32 cellular contexts compared by ENCODE assay signal in genomic region chr20:3051385-3052019, GRCh38. TPM values are rescaled to one million over a fixed set of nuclear protein-coding genes. Genes with fewer than 3 reads are reported as not detected.
DNase-seq lines count a peak whose midpoint lies in the region; ATAC-seq, FAIRE-seq and TF ChIP-seq lines count a peak whose summit lies in the region.
"Had no signal": no experiment of that assay in that cellular context is flagged by ENCODE, and none has a peak within 500 bp of the region (broad histone marks: within the 10 kb centered on the region; RNA-seq: fewer than 3 reads in every experiment).

No MANE protein-coding gene starts in this region.

- TF ChIP-seq POLR2A in HepG2 (IDR thresholded peaks at IDR 0.05; ENCODE audit: insufficient read depth in 1 of 2, low read depth in 2 of 2, low read length in 2 of 2) = no peak
- TF ChIP-seq POLR2A in right lobe of liver (IDR thresholded peaks at IDR 0.05) = no peak

- H3K9me3 Mint-ChIP-seq in activated CD8-positive, alpha-beta T cell treated with anti-CD3 and anti-CD28 coated beads for 36 hours = no peaks in the 10 kb centered on the region
- no peaks in the 10 kb centered on the region for H3K9me3 Mint-ChIP-seq in type B pancreatic cell
- H3K9me3 Mint-ChIP-seq in HFFc6 = no peaks in the 10 kb centered on the region
- H3K9me3 Mint-ChIP-seq: activated naive CD4-positive, alpha-beta T cell treated with anti-CD3 and anti-CD28 coated beads, Interleukin-2, amount 10 ng/mL, durations not matched to agents 7 days and 5 days; activated T-cell treated with anti-CD3 and anti-CD28 coated beads, Interleukin-2, amount 50 U/mL, for 4 hours; CD4-positive, CD25-positive, alpha-beta regulatory T cell; naive B cell; stimulated activated naive CD8-positive, alpha-beta T cell treated with anti-CD3 and anti-CD28 coated beads, Interleukin-15, Interleukin-2, amounts not matched to agents 100 ng/mL and 50 ng/mL, for 24 hours had no signal

- no peak for TF ChIP-seq EP300 in HepG2 (IDR thresholded peaks at IDR 0.05; ENCODE audit: low read depth in 2 of 2, low read length in 2 of 2)
- no peak for TF ChIP-seq EP300 in HepG2 (CRISPR knock-in tag; IDR thresholded peaks at IDR 0.05; ENCODE audit: borderline replicate concordance)

- H2AFZ ChIP-seq in HepG2 (ENCODE audit: low read length) = no peak overlapping the region

- H3K36me3 ChIP-seq in HepG2 (replicated peaks in 1 of 2; ENCODE audit: control insufficient read depth in 1 of 2, insufficient read depth in 2 of 2, low read length in 2 of 2) (peaks cover 18 to 29% of the 10 kb centered on the region in 2 experiments), right lobe of liver (peaks cover 0 to 26% (median 12%) of the 10 kb centered on the region in 4 donors)

- H3K27me3 Mint-ChIP-seq in activated CD8-positive, alpha-beta T cell treated with anti-CD3 and anti-CD28 coated beads for 36 hours = no peaks in the 10 kb centered on the region
- H3K27me3 Mint-ChIP-seq in type B pancreatic cell (no peaks in the 10 kb centered on the region), HFFc6 (ENCODE audit: insufficient read depth) (peaks cover 7% of the 10 kb centered on the region)
- H3K27me3 Mint-ChIP-seq: activated naive CD4-positive, alpha-beta T cell treated with anti-CD3 and anti-CD28 coated beads, Interleukin-2, amount 10 ng/mL, durations not matched to agents 7 days and 5 days; CD4-positive, CD25-positive, alpha-beta regulatory T cell; naive B cell; stimulated activated naive CD8-positive, alpha-beta T cell treated with anti-CD3 and anti-CD28 coated beads, Interleukin-15, Interleukin-2, amounts not matched to agents 100 ng/mL and 50 ng/mL, for 24 hours had no signal

- TF ChIP-seq CTCF in HepG2 (CRISPR knock-in tag; IDR thresholded peaks at IDR 0.05) (no peak), right lobe of liver (IDR thresholded peaks at IDR 0.05) (peak in 1 of 4 donors; percentile 9), type B pancreatic cell (conservative IDR thresholded peaks at IDR 0.05) (peak; percentile 27), HFFc6 (IDR thresholded peaks at IDR 0.05) (no peak)
- no peak for TF ChIP-seq CTCF in activated CD8-positive, alpha-beta T cell treated with anti-CD3 and anti-CD28 coated beads for 36 hours (IDR thresholded peaks at IDR 0.05)

- H3K4me1 Mint-ChIP-seq in activated CD8-positive, alpha-beta T cell treated with anti-CD3 and anti-CD28 coated beads for 36 hours (ENCODE audit: low read depth) = peaks cover 17% of the 10 kb centered on the region
- H3K4me1 Mint-ChIP-seq in type B pancreatic cell (ENCODE audit: unreplicated experiment) (peaks cover 6% of the 10 kb centered on the region), HFFc6 (ENCODE audit: low read depth) (peaks cover 7% of the 10 kb centered on the region)

- peaks cover 14% of the 10 kb centered on the region for H3K79me2 ChIP-seq in HepG2 (ENCODE audit: insufficient read depth, low read length)

- DNase-seq in HepG2 (ENCODE audit: low spot score) (no peak), right lobe of liver (no peak), type B pancreatic cell (ENCODE audit: extremely low spot score, unreplicated experiment) (no peak), HFFc6 (no peak)
- peak; percentile 71 for DNase-seq in Jurkat, Clone E6-1 (ENCODE audit: low read depth, low spot score)
- DNase-seq in activated CD8-positive, alpha-beta T cell treated with anti-CD3 and anti-CD28 coated beads for 36 hours = no peak
- DNase-seq: activated naive CD4-positive, alpha-beta T cell treated with anti-CD3 and anti-CD28 coated beads, Interleukin-2, amount 10 ng/mL, durations not matched to agents 7 days and 5 days; activated T-cell treated with anti-CD3 and anti-CD28 coated beads, Interleukin-2, amount 50 U/mL, for 4 hours; anterior cingulate cortex; caudate nucleus; CD4-positive, CD25-positive, alpha-beta regulatory T cell; dermis blood vessel endothelial cell; DMS79 treated with DMSO at 0.1 percent for 48 hours; heart right ventricle; naive B cell; NCI-H1092 treated with DMSO at 0.1 percent for 48 hours; NCI-H2029; NCI-H446; retina; stimulated activated CD4-positive, alpha-beta T cell treated with anti-CD3 and anti-CD28 coated beads, Interleukin-4, amount 100 ng/mL, for 1 hour; tibial artery; WERI-Rb-1 had no signal

- H3K9ac ChIP-seq in HepG2 (ENCODE audit: insufficient read depth, low read depth, low read length) = no peak overlapping the region

- H3K4me3 ChIP-seq in HepG2 (replicated peaks in 1 of 3; ENCODE audit: insufficient read depth in 1 of 3, low read depth in 2 of 3, low read length in 3 of 3) (no peak overlapping the region), right lobe of liver (no peak overlapping the region)
- H3K4me3 ChIP-seq in Jurkat, Clone E6-1 (ENCODE audit: low read length) = no peak overlapping the region
- H3K4me3 ChIP-seq: heart right ventricle, K562, tibial artery had no signal

- 69% methylated on average over 7 of the region's 7 CpGs for WGBS in HepG2 (ENCODE audit: low lambda C conversion rate)
- 54% methylated on average over 6 of the region's 7 CpGs for WGBS in right lobe of liver (ENCODE audit: insufficient coverage, low coverage, low lambda C conversion rate, missing lambda C conversion rate)

- no peaks in the 10 kb centered on the region for H4K20me1 ChIP-seq in HepG2 (ENCODE audit: insufficient read depth, low read length)

- H3K27ac Mint-ChIP-seq in activated CD8-positive, alpha-beta T cell treated with anti-CD3 and anti-CD28 coated beads for 36 hours = peak overlapping the region; percentile 34
- H3K27ac Mint-ChIP-seq in type B pancreatic cell (no peak overlapping the region), HFFc6 (no peak overlapping the region)
- H3K27ac Mint-ChIP-seq: activated naive CD4-positive, alpha-beta T cell treated with anti-CD3 and anti-CD28 coated beads, Interleukin-2, amount 10 ng/mL, durations not matched to agents 7 days and 5 days; CD4-positive, CD25-positive, alpha-beta regulatory T cell; naive B cell; stimulated activated naive CD8-positive, alpha-beta T cell treated with anti-CD3 and anti-CD28 coated beads, Interleukin-15, Interleukin-2, amounts not matched to agents 100 ng/mL and 50 ng/mL, for 24 hours had no signal

- no peak overlapping the region for H3K4me3 Mint-ChIP-seq in activated CD8-positive, alpha-beta T cell treated with anti-CD3 and anti-CD28 coated beads for 36 hours
- H3K4me3 Mint-ChIP-seq in type B pancreatic cell = no peak overlapping the region
- no peak overlapping the region for H3K4me3 Mint-ChIP-seq in HFFc6
- H3K4me3 Mint-ChIP-seq: activated naive CD4-positive, alpha-beta T cell treated with anti-CD3 and anti-CD28 coated beads, Interleukin-2, amount 10 ng/mL, durations not matched to agents 7 days and 5 days; activated T-cell treated with anti-CD3 and anti-CD28 coated beads, Interleukin-2, amount 50 U/mL, for 4 hours; stimulated activated naive CD8-positive, alpha-beta T cell treated with anti-CD3 and anti-CD28 coated beads, Interleukin-15, Interleukin-2, amounts not matched to agents 100 ng/mL and 50 ng/mL, for 24 hours had no signal

- H3K27me3 ChIP-seq in HepG2 (ENCODE audit: control insufficient read depth in 1 of 2, insufficient read depth in 2 of 2, low read length in 2 of 2) (no peaks in the 10 kb centered on the region; a peak in 1 of 5 replicates), right lobe of liver (no peaks in the 10 kb centered on the region)
- H3K27me3 ChIP-seq: heart right ventricle, tibial artery had no signal

- H3K4me1 ChIP-seq in HepG2 (ENCODE audit: insufficient read depth, low read length) = peaks cover 42% of the 10 kb centered on the region
- H3K4me1 ChIP-seq in right lobe of liver = peaks cover 0 to 11% (median 2%) of the 10 kb centered on the region in 4 donors

- peaks cover 33% of the 10 kb centered on the region for H3K36me3 Mint-ChIP-seq in activated CD8-positive, alpha-beta T cell treated with anti-CD3 and anti-CD28 coated beads for 36 hours (ENCODE audit: low read depth)
- H3K36me3 Mint-ChIP-seq in type B pancreatic cell (peaks cover 14% of the 10 kb centered on the region), HFFc6 (ENCODE audit: low read depth) (peaks cover 10% of the 10 kb centered on the region)

- CTCF ChIA-PET in HepG2 (lab: Yijun Ruan, JAX; ENCODE audit: low intra/inter-chr PET ratio, low total read pairs) = interaction anchor here (4.7 kb wide), 1 partner anchor 25 kb away, joined by 61 read pairs; no protein-coding TSS in a partner anchor
- CTCF ChIA-PET in activated CD8-positive, alpha-beta T cell treated with anti-CD3 and anti-CD28 coated beads for 36 hours (lab: Charles Lee) = interaction anchor here (1.4 to 3.6 kb wide), 4 partner anchors 63 to 264 kb away, joined by 3 to 17 read pairs (median 6); no protein-coding TSS in a partner anchor

- no TSS peak for BruUV-seq in HepG2 (replicated peaks; lab: Mats Ljungman, UMichigan)

- TF ChIP-seq RAD21 in HepG2 (CRISPR knock-in tag; IDR thresholded peaks at IDR 0.05) = no peak; the same call in 1 of the 2 replicates

- in situ Hi-C loops in HepG2 (cut with HindIII; ENCODE audit: extremely low pct_ligation_motif_present, low pct_unique_long_range_greater_than_20kb) = loop anchor here (10.0 kb wide), 1 partner anchor 63 kb away; no protein-coding TSS in a partner anchor

- POLR2A ChIA-PET in HepG2 (lab: Yijun Ruan, JAX) = interaction anchor here (1.8 kb wide), 1 partner anchor 32 kb away, joined by 5 read pairs; no protein-coding TSS in a partner anchor
- POLR2A ChIA-PET in activated CD8-positive, alpha-beta T cell treated with anti-CD3 and anti-CD28 coated beads for 36 hours (lab: Charles Lee) = interaction anchor here (1.3 kb wide), 1 partner anchor 39 kb away, joined by 4 read pairs; no protein-coding TSS in a partner anchor

- H3K27ac ChIP-seq in HepG2 (ENCODE audit: extremely low read length, insufficient read depth, low read length) = peak overlapping the region; percentile 2
- no peak overlapping the region for H3K27ac ChIP-seq in right lobe of liver
- H3K27ac ChIP-seq: heart right ventricle, tibial artery, WERI-Rb-1 had no signal

- H3K4me2 ChIP-seq in HepG2 (ENCODE audit: low read depth, low read length) = no peak overlapping the region

- intact Hi-C loops in HepG2 (cut with micrococcal nuclease; ENCODE audit: unreplicated experiment) (loop anchor here (5.0 kb wide), 1 partner anchor 121 kb away; the partner anchor contains the start of gene LZTS3), right lobe of liver (cut with DNase I) (no loop called here)
- intact Hi-C loops in activated CD8-positive, alpha-beta T cell treated with anti-CD3 and anti-CD28 coated beads for 36 hours (cut with micrococcal nuclease) = no loop called here

- FAIRE-seq in HepG2 (lab: Jason Lieb, UNC) = no peak
- FAIRE-seq: endothelial cell of umbilical vein, H1, K562 had no signal

- no peaks in the 10 kb centered on the region for H3K9me3 ChIP-seq in HepG2 (ENCODE audit: low read length)
- H3K9me3 ChIP-seq in right lobe of liver = no peaks in the 10 kb centered on the region
- H3K9me3 ChIP-seq: heart right ventricle, tibial artery had no signal

- peak; percentile 62 for ATAC-seq in HepG2
- no peak for ATAC-seq in right lobe of liver
- no peak for ATAC-seq in activated CD8-positive, alpha-beta T cell treated with anti-CD3 and anti-CD28 coated beads for 36 hours
- no peak for ATAC-seq in GM21529 (IDR thresholded peaks at IDR 0.05; ENCODE audit: unreplicated experiment)
- ATAC-seq: heart right ventricle, K562, Panc1 had no signal

RNA-seq across cellular contexts. Expression of gene MRPS26, which starts 5.7 kb away (rescaled TPM):
- total RNA-seq in HepG2 (2016; rRNA removed; fragmentation: Illumina TruSeq; extraction: Trizol) (187 and 201 TPM in 2 replicates), right lobe of liver (10 to 100 TPM; 27.8 to 59.1 (median 38.0) TPM), type B pancreatic cell (ENCODE audit: low replicate concordance) (59.0 and 67.3 TPM in 2 replicates)
- total RNA-seq in HepG2 (2016; cell fraction: cytosol; rRNA removed; fragmentation: Illumina TruSeq; extraction: Trizol; ENCODE audit: low read depth) = 73.7 and 85.4 TPM in 2 replicates
- 186 and 201 TPM in 2 replicates for total RNA-seq in HepG2 (2016; cell fraction: insoluble cytoplasmic fraction; rRNA removed; fragmentation: Illumina TruSeq; extraction: Trizol)
- total RNA-seq in HepG2 (2016; cell fraction: membrane; rRNA removed; fragmentation: Illumina TruSeq; extraction: Trizol) = 110 and 125 TPM in 2 replicates
- total RNA-seq in HepG2 (2016; cell fraction: nucleus; rRNA removed; fragmentation: Illumina TruSeq; extraction: Trizol) = 63.7 and 71.2 TPM in 2 replicates
- 89.8 and 96.6 TPM in 2 replicates for polyA plus RNA-seq in HepG2 (2011; rRNA removed)
- 91.9 and 140 TPM in 2 replicates for polyA plus RNA-seq in HepG2 (2011; cell fraction: cytosol; rRNA removed)
- polyA plus RNA-seq in HepG2 (2011; cell fraction: nucleus; rRNA removed) = 52.3 and 57.4 TPM in 2 replicates
- polyA plus RNA-seq in HepG2 (2012) = 67.7 and 77.8 TPM in 2 replicates
- polyA plus RNA-seq in HepG2 (2016; cell fraction: cytosol; fragmentation: Illumina TruSeq; extraction: Trizol; ENCODE audit: low read depth) = 65.7 and 79.0 TPM in 2 replicates
- polyA plus RNA-seq in HepG2 (2016; cell fraction: insoluble cytoplasmic fraction; fragmentation: Illumina TruSeq; extraction: Trizol; ENCODE audit: low read depth) = 195 and 204 TPM in 2 replicates
- 80.8 and 93.5 TPM in 2 replicates for polyA plus RNA-seq in HepG2 (2016; cell fraction: membrane; fragmentation: Illumina TruSeq; extraction: Trizol; ENCODE audit: low read depth)
- 120 and 125 TPM in 2 replicates for polyA plus RNA-seq in HepG2 (2016; cell fraction: nucleus; fragmentation: Illumina TruSeq; extraction: Trizol; ENCODE audit: insufficient read depth, low read depth)
- polyA minus RNA-seq in HepG2 (2011; rRNA and poly(A)+ RNA removed; ENCODE audit: low replicate concordance) = 22.4 and 55.0 TPM in 2 replicates
- polyA minus RNA-seq in HepG2 (2011; cell fraction: cytosol; rRNA and poly(A)+ RNA removed) = 24.7 and 35.9 TPM in 2 replicates
- polyA minus RNA-seq in HepG2 (2011; cell fraction: nucleus; rRNA and poly(A)+ RNA removed) = 13.3 and 16.5 TPM in 2 replicates
- polyA plus RNA-seq in Jurkat, Clone E6-1 (2012; ENCODE audit: insufficient read depth, insufficient read length) = 74.0 TPM
- 10 to 100 TPM; 63.6 to 70.0 TPM for total RNA-seq in activated CD8-positive, alpha-beta T cell treated with anti-CD3 and anti-CD28 coated beads for 36 hours
- 10 to 100 TPM; 31.7 to 46.8 (median 36.0) TPM for total RNA-seq in HFFc6 (2021; fragmentation: NEBNext Ultra II Directional; extraction: Animal tissue kit (Norgen Biotek cat#: 25700))

RNA-seq across cellular contexts. Expression of gene GNRH2, which starts 8.1 kb away (rescaled TPM):
- not detected in 2 replicates for total RNA-seq in HepG2 (2016; rRNA removed; fragmentation: Illumina TruSeq; extraction: Trizol)
- not detected in 2 replicates for total RNA-seq in HepG2 (2016; cell fraction: cytosol; rRNA removed; fragmentation: Illumina TruSeq; extraction: Trizol; ENCODE audit: low read depth)
- 0.22 TPM in 1 of 2 replicates, not detected in the other for total RNA-seq in HepG2 (2016; cell fraction: insoluble cytoplasmic fraction; rRNA removed; fragmentation: Illumina TruSeq; extraction: Trizol)
- not detected in 2 replicates for total RNA-seq in HepG2 (2016; cell fraction: membrane; rRNA removed; fragmentation: Illumina TruSeq; extraction: Trizol)
- 0.72 and 1.5 TPM in 2 replicates for total RNA-seq in HepG2 (2016; cell fraction: nucleus; rRNA removed; fragmentation: Illumina TruSeq; extraction: Trizol)
- 0.22 and 0.28 TPM in 2 replicates for polyA plus RNA-seq in HepG2 (2011; rRNA removed)
- not detected in 2 replicates for polyA plus RNA-seq in HepG2 (2011; cell fraction: cytosol; rRNA removed)
- 2.9 and 3.0 TPM in 2 replicates for polyA plus RNA-seq in HepG2 (2011; cell fraction: nucleus; rRNA removed)
- 0.37 TPM in 1 of 2 replicates, not detected in the other for polyA plus RNA-seq in HepG2 (2012)
- not detected in 2 replicates for polyA plus RNA-seq in HepG2 (2016; cell fraction: cytosol; fragmentation: Illumina TruSeq; extraction: Trizol; ENCODE audit: low read depth)
- not detected in 2 replicates for polyA plus RNA-seq in HepG2 (2016; cell fraction: insoluble cytoplasmic fraction; fragmentation: Illumina TruSeq; extraction: Trizol; ENCODE audit: low read depth)
- polyA plus RNA-seq in HepG2 (2016; cell fraction: membrane; fragmentation: Illumina TruSeq; extraction: Trizol; ENCODE audit: low read depth) = not detected in 2 replicates
- polyA plus RNA-seq in HepG2 (2016; cell fraction: nucleus; fragmentation: Illumina TruSeq; extraction: Trizol; ENCODE audit: insufficient read depth, low read depth) = 0.96 and 1.2 TPM in 2 replicates
- 0.21 and 1.1 TPM in 2 replicates for polyA minus RNA-seq in HepG2 (2011; rRNA and poly(A)+ RNA removed; ENCODE audit: low replicate concordance)
- not detected in 2 replicates for polyA minus RNA-seq in HepG2 (2011; cell fraction: cytosol; rRNA and poly(A)+ RNA removed)
- 5.0 and 7.0 TPM in 2 replicates for polyA minus RNA-seq in HepG2 (2011; cell fraction: nucleus; rRNA and poly(A)+ RNA removed)
- total RNA-seq in right lobe of liver = under 1 TPM in 3 of 6 experiments, not detected in 3; 0.55 to 0.81 (median 0.66) TPM
- not detected for polyA plus RNA-seq in Jurkat, Clone E6-1 (2012; ENCODE audit: insufficient read depth, insufficient read length)
- total RNA-seq in activated CD8-positive, alpha-beta T cell treated with anti-CD3 and anti-CD28 coated beads for 36 hours = under 1 TPM; 0.36 to 0.85 TPM
- 0.99 and 2.3 TPM in 2 replicates for total RNA-seq in type B pancreatic cell (ENCODE audit: low replicate concordance)
- total RNA-seq in HFFc6 (2021; fragmentation: NEBNext Ultra II Directional; extraction: Animal tissue kit (Norgen Biotek cat#: 25700)) = under 1 TPM in 1 of 6 experiments, not detected in 5; 0.26 TPM
- total RNA-seq: dermis blood vessel endothelial cell, mesenteric fat pad, osteocyte, SK-MEL-5 had no signal
- polyA plus RNA-seq: CD4-positive, CD25-positive, alpha-beta regulatory T cell; endothelial cell of umbilical vein; heart right ventricle had no signal

RNA-seq across cellular contexts. Expression of gene OXT, which starts 19.9 kb away (rescaled TPM):
- total RNA-seq in HepG2 (2016; rRNA removed; fragmentation: Illumina TruSeq; extraction: Trizol) (not detected in 2 replicates), right lobe of liver (10 to 100 TPM in 2 of 6 experiments, 1 to 10 TPM in 4; 1.8 to 41.2 (median 7.0) TPM), type B pancreatic cell (ENCODE audit: low replicate concordance) (1.2 TPM in 1 of 2 replicates, not detected in the other)
- not detected in 2 replicates for total RNA-seq in HepG2 (2016; cell fraction: cytosol; rRNA removed; fragmentation: Illumina TruSeq; extraction: Trizol; ENCODE audit: low read depth)
- total RNA-seq in HepG2 (2016; cell fraction: insoluble cytoplasmic fraction; rRNA removed; fragmentation: Illumina TruSeq; extraction: Trizol) = not detected in 2 replicates
- total RNA-seq in HepG2 (2016; cell fraction: membrane; rRNA removed; fragmentation: Illumina TruSeq; extraction: Trizol) = not detected in 2 replicates
- not detected in 2 replicates for total RNA-seq in HepG2 (2016; cell fraction: nucleus; rRNA removed; fragmentation: Illumina TruSeq; extraction: Trizol)
- polyA plus RNA-seq in HepG2 (2011; rRNA removed) = not detected in 2 replicates
- polyA plus RNA-seq in HepG2 (2011; cell fraction: cytosol; rRNA removed) = not detected in 2 replicates
- not detected in 2 replicates for polyA plus RNA-seq in HepG2 (2011; cell fraction: nucleus; rRNA removed)
- not detected in 2 replicates for polyA plus RNA-seq in HepG2 (2012)
- polyA plus RNA-seq in HepG2 (2016; cell fraction: cytosol; fragmentation: Illumina TruSeq; extraction: Trizol; ENCODE audit: low read depth) = not detected in 2 replicates
- polyA plus RNA-seq in HepG2 (2016; cell fraction: insoluble cytoplasmic fraction; fragmentation: Illumina TruSeq; extraction: Trizol; ENCODE audit: low read depth) = not detected in 2 replicates
- not detected in 2 replicates for polyA plus RNA-seq in HepG2 (2016; cell fraction: membrane; fragmentation: Illumina TruSeq; extraction: Trizol; ENCODE audit: low read depth)
- polyA plus RNA-seq in HepG2 (2016; cell fraction: nucleus; fragmentation: Illumina TruSeq; extraction: Trizol; ENCODE audit: insufficient read depth, low read depth) = not detected in 2 replicates
- not detected in 2 replicates for polyA minus RNA-seq in HepG2 (2011; rRNA and poly(A)+ RNA removed; ENCODE audit: low replicate concordance)
- polyA minus RNA-seq in HepG2 (2011; cell fraction: cytosol; rRNA and poly(A)+ RNA removed) = not detected in 2 replicates
- polyA minus RNA-seq in HepG2 (2011; cell fraction: nucleus; rRNA and poly(A)+ RNA removed) = not detected in 2 replicates
- not detected for polyA plus RNA-seq in Jurkat, Clone E6-1 (2012; ENCODE audit: insufficient read depth, insufficient read length)
- not detected for total RNA-seq in activated CD8-positive, alpha-beta T cell treated with anti-CD3 and anti-CD28 coated beads for 36 hours
- not detected for total RNA-seq in HFFc6 (2021; fragmentation: NEBNext Ultra II Directional; extraction: Animal tissue kit (Norgen Biotek cat#: 25700))
- total RNA-seq: CD4-positive, CD25-positive, alpha-beta regulatory T cell; dermis blood vessel endothelial cell; endothelial cell of umbilical vein; H1; K562; osteocyte; SK-MEL-5; T-helper 2 cell treated with Interferon-gamma antibody and Interleukin-4, amounts not matched to agents 100 ng/mL and 5 ng/mL, for 36 hours had no signal
- polyA plus RNA-seq: endothelial cell of umbilical vein, H1, K562 had no signal

RNA-seq across cellular contexts. Expression of gene AVP, which starts 33.0 kb away (rescaled TPM):
- total RNA-seq in HepG2 (2016; rRNA removed; fragmentation: Illumina TruSeq; extraction: Trizol) (not detected in 2 replicates), right lobe of liver (under 1 TPM in 2 of 6 experiments, not detected in 4; 0.74 to 0.93 TPM), type B pancreatic cell (ENCODE audit: low replicate concordance) (not detected in 2 replicates)
- total RNA-seq in HepG2 (2016; cell fraction: cytosol; rRNA removed; fragmentation: Illumina TruSeq; extraction: Trizol; ENCODE audit: low read depth) = not detected in 2 replicates
- total RNA-seq in HepG2 (2016; cell fraction: insoluble cytoplasmic fraction; rRNA removed; fragmentation: Illumina TruSeq; extraction: Trizol) = not detected in 2 replicates
- not detected in 2 replicates for total RNA-seq in HepG2 (2016; cell fraction: membrane; rRNA removed; fragmentation: Illumina TruSeq; extraction: Trizol)
- total RNA-seq in HepG2 (2016; cell fraction: nucleus; rRNA removed; fragmentation: Illumina TruSeq; extraction: Trizol) = not detected in 2 replicates
- 0.12 and 0.21 TPM in 2 replicates for polyA plus RNA-seq in HepG2 (2011; rRNA removed)
- 0.22 and 0.74 TPM in 2 replicates for polyA plus RNA-seq in HepG2 (2011; cell fraction: cytosol; rRNA removed)
- 0.37 and 0.38 TPM in 2 replicates for polyA plus RNA-seq in HepG2 (2011; cell fraction: nucleus; rRNA removed)
- not detected in 2 replicates for polyA plus RNA-seq in HepG2 (2012)
- not detected in 2 replicates for polyA plus RNA-seq in HepG2 (2016; cell fraction: cytosol; fragmentation: Illumina TruSeq; extraction: Trizol; ENCODE audit: low read depth)
- not detected in 2 replicates for polyA plus RNA-seq in HepG2 (2016; cell fraction: insoluble cytoplasmic fraction; fragmentation: Illumina TruSeq; extraction: Trizol; ENCODE audit: low read depth)
- not detected in 2 replicates for polyA plus RNA-seq in HepG2 (2016; cell fraction: membrane; fragmentation: Illumina TruSeq; extraction: Trizol; ENCODE audit: low read depth)
- not detected in 2 replicates for polyA plus RNA-seq in HepG2 (2016; cell fraction: nucleus; fragmentation: Illumina TruSeq; extraction: Trizol; ENCODE audit: insufficient read depth, low read depth)
- polyA minus RNA-seq in HepG2 (2011; rRNA and poly(A)+ RNA removed; ENCODE audit: low replicate concordance) = not detected in 2 replicates
- not detected in 2 replicates for polyA minus RNA-seq in HepG2 (2011; cell fraction: cytosol; rRNA and poly(A)+ RNA removed)
- not detected in 2 replicates for polyA minus RNA-seq in HepG2 (2011; cell fraction: nucleus; rRNA and poly(A)+ RNA removed)
- polyA plus RNA-seq in Jurkat, Clone E6-1 (2012; ENCODE audit: insufficient read depth, insufficient read length) = not detected
- total RNA-seq in activated CD8-positive, alpha-beta T cell treated with anti-CD3 and anti-CD28 coated beads for 36 hours = not detected
- not detected for total RNA-seq in HFFc6 (2021; fragmentation: NEBNext Ultra II Directional; extraction: Animal tissue kit (Norgen Biotek cat#: 25700))
- total RNA-seq: activated T-cell treated with anti-CD3 and anti-CD28 coated beads, Interleukin-2, amount 50 U/mL, for 4 hours; dermis blood vessel endothelial cell; endothelial cell of umbilical vein; H1; heart right ventricle; K562; osteocyte; SK-MEL-5; T-helper 2 cell treated with Interferon-gamma antibody and Interleukin-4, amounts not matched to agents 100 ng/mL and 5 ng/mL, for 36 hours had no signal
- polyA plus RNA-seq: CD4-positive, CD25-positive, alpha-beta regulatory T cell; endothelial cell of umbilical vein; heart right ventricle; K562 had no signal
